In genomic region chr3:10380906-10381795, GRCh38 we compare ENCODE assay signal across 24 cellular contexts.
DNase-seq lines count a peak whose midpoint lies in the region; ATAC-seq, FAIRE-seq and TF ChIP-seq lines count a peak whose summit lies in the region.
"Had no signal": no experiment of that assay in that cellular context is flagged by ENCODE, and none has a peak within 500 bp of the region (broad histone marks: within the 10 kb centered on the region; RNA-seq: fewer than 3 reads in every experiment).

No MANE protein-coding gene starts in this region.

- no peak overlapping the region for H3K27ac Mint-ChIP-seq in glutamatergic neuron (ENCODE audit: unreplicated experiment)
- H3K27ac Mint-ChIP-seq: dendritic cell treated with granulocyte-macrophage colony-stimulating factor and Interleukin-4, amounts not matched to agents 40 ng/mL and 50 ng/mL, for 4 days had no signal

- H3F3A ChIP-seq in DOHH2 (ENCODE audit: control insufficient read depth, insufficient read depth) (no peaks in the 10 kb centered on the region), GM23248 (ENCODE audit: insufficient read depth) (no peaks in the 10 kb centered on the region)

- BruUV-seq in K562 (replicated peaks; lab: Mats Ljungman, UMichigan) = no TSS peak

- H3K9me2 ChIP-seq in DOHH2 (replicated peaks; ENCODE audit: control insufficient read depth, low read length) (no peaks in the 10 kb centered on the region), GM23248 (ENCODE audit: insufficient read depth) (no peaks in the 10 kb centered on the region)
- H3K9me2 ChIP-seq: SK-N-SH had no signal

- POLR2A ChIA-PET in K562 (lab: Yijun Ruan, JAX) = interaction anchor here (0.6 to 1.7 kb wide), 4 partner anchors 11 to 564 kb away, joined by 3 to 9 read pairs (median 3); no protein-coding TSS in a partner anchor

- CTCF ChIA-PET in K562 (lab: Yijun Ruan, JAX; ENCODE audit: low intra/inter-chr PET ratio) = no interaction called here

- no peaks in the 10 kb centered on the region for H3K9me1 ChIP-seq in K562 (ENCODE audit: control insufficient read depth, insufficient read depth, low read length)

- no peak for TF ChIP-seq RAD21 in K562 (CRISPR knock-in tag; conservative IDR thresholded peaks at IDR 0.05 in 1 of 2, IDR thresholded peaks at IDR 0.05 in 1 of 2)

- 38% methylated on average over 7 of the region's 7 CpGs for WGBS in GM23248 (ENCODE audit: low coverage in 1 of 2, low lambda C conversion rate in 2 of 2, missing lambda C conversion rate in 2 of 2), 2 experiments
- 3% methylated on average over 7 of the region's 7 CpGs for WGBS in K562 (ENCODE audit: insufficient coverage, low coverage, missing lambda C conversion rate)

- H3K9me3 ChIP-seq in DOHH2 (ENCODE audit: control insufficient read depth, insufficient read depth, low read length) (no peaks in the 10 kb centered on the region), GM23248 (ENCODE audit: low read depth) (no peaks in the 10 kb centered on the region), K562 (replicated peaks; ENCODE audit: control insufficient read depth, insufficient read depth, low read depth, low read length) (no peaks in the 10 kb centered on the region), osteoblast (ENCODE audit: low read depth, low read length) (no peaks in the 10 kb centered on the region)
- H3K9me3 ChIP-seq: BE2C, lower lobe of right lung, SK-N-SH, upper lobe of right lung had no signal

- H3K4me1 ChIP-seq in DOHH2 (ENCODE audit: control insufficient read depth, low read length) = peaks cover 35% of the 10 kb centered on the region
- H3K4me1 ChIP-seq in GM23248 (ENCODE audit: insufficient read depth) = 0 out of 2 replicates have a peak, but pooled peaks cover 6% of the 10 kb centered on the region
- peaks cover 0 to 5% of the 10 kb centered on the region in 2 experiments; a peak in 1 of 5 replicates for H3K4me1 ChIP-seq in K562 (replicated peaks in 1 of 2; ENCODE audit: control insufficient read depth in 2 of 2, insufficient read depth in 2 of 2, low read length in 2 of 2)
- H3K4me1 ChIP-seq in osteoblast (ENCODE audit: insufficient read depth, low read length) = peaks cover 3% of the 10 kb centered on the region
- H3K4me1 ChIP-seq: BE2C, lower lobe of right lung, upper lobe of right lung had no signal

- H2AFZ ChIP-seq in GM23248 = no peak overlapping the region
- H2AFZ ChIP-seq in K562 (ENCODE audit: low read depth, low read length) = no peak overlapping the region
- H2AFZ ChIP-seq in osteoblast (ENCODE audit: low read length) = no peak overlapping the region

- ATAC-seq in K562 = no peak
- ATAC-seq: lower lobe of right lung had no signal

- no peak for FAIRE-seq in K562 (lab: Jason Lieb, UNC)
- FAIRE-seq: bronchial epithelial cell, frontal cortex, GM12891, GM19239, kidney had no signal

- no peak overlapping the region for H3K9ac ChIP-seq in GM23248
- H3K9ac ChIP-seq in K562 (ENCODE audit: insufficient read depth in 1 of 2, low read depth in 2 of 2, low read length in 2 of 2) = no peak overlapping the region
- H3K9ac ChIP-seq: SK-N-SH had no signal

- peak overlapping the region; percentile 40 for H3K4me2 ChIP-seq in DOHH2 (ENCODE audit: low read length)
- H3K4me2 ChIP-seq in GM23248 (ENCODE audit: unreplicated experiment) = no peak overlapping the region
- no peak overlapping the region for H3K4me2 ChIP-seq in K562 (ENCODE audit: insufficient read depth, low read length)
- no peak overlapping the region for H3K4me2 ChIP-seq in osteoblast (ENCODE audit: insufficient read depth, low read length)
- H3K4me2 ChIP-seq: SK-N-SH had no signal

- no peak overlapping the region for H3K4me3 Mint-ChIP-seq in glutamatergic neuron (ENCODE audit: unreplicated experiment)
- H3K4me3 Mint-ChIP-seq: dendritic cell treated with granulocyte-macrophage colony-stimulating factor and Interleukin-4, amounts not matched to agents 40 ng/mL and 50 ng/mL, for 4 days had no signal

- H3K4me1 Mint-ChIP-seq in glutamatergic neuron (ENCODE audit: low read depth, unreplicated experiment) = peaks cover 3% of the 10 kb centered on the region

- no peaks in the 10 kb centered on the region for H3K27me3 ChIP-seq in DOHH2 (ENCODE audit: control insufficient read depth, low read length)
- 0 out of 2 replicates have a peak, but pooled peaks cover 6% of the 10 kb centered on the region for H3K27me3 ChIP-seq in GM23248 (replicated peaks; ENCODE audit: insufficient read depth)
- H3K27me3 ChIP-seq in K562 (ENCODE audit: control insufficient read depth in 2 of 2, insufficient read depth in 2 of 2, low read length in 2 of 2) = peaks cover 34 to 64% of the 10 kb centered on the region in 2 experiments
- peaks cover 15% of the 10 kb centered on the region for H3K27me3 ChIP-seq in osteoblast (ENCODE audit: insufficient read depth, low read length)
- H3K27me3 ChIP-seq: BE2C, upper lobe of right lung had no signal

- H3K79me2 ChIP-seq in DOHH2 (ENCODE audit: control insufficient read depth, low read length) = no peaks in the 10 kb centered on the region
- no peaks in the 10 kb centered on the region for H3K79me2 ChIP-seq in GM23248 (ENCODE audit: insufficient read depth)
- no peaks in the 10 kb centered on the region for H3K79me2 ChIP-seq in K562 (ENCODE audit: control insufficient read depth, insufficient read depth, low read length)
- no peaks in the 10 kb centered on the region for H3K79me2 ChIP-seq in osteoblast (ENCODE audit: insufficient read depth, low read length)

- H4K20me1 ChIP-seq in DOHH2 (ENCODE audit: control insufficient read depth, insufficient read depth, low read depth, low read length) (no peaks in the 10 kb centered on the region), GM23248 (ENCODE audit: insufficient read depth) (no peaks in the 10 kb centered on the region), K562 (replicated peaks; ENCODE audit: control insufficient read depth, insufficient read depth, low read length) (peaks cover 7% of the 10 kb centered on the region), osteoblast (ENCODE audit: insufficient read depth, low read length) (no peaks in the 10 kb centered on the region)

- TF ChIP-seq POLR2A in K562 (conservative IDR thresholded peaks at IDR 0.05) = no peak

- H3K36me3 Mint-ChIP-seq in glutamatergic neuron (ENCODE audit: unreplicated experiment) = no peaks in the 10 kb centered on the region

- TF ChIP-seq CTCF in DOHH2 (IDR thresholded peaks at IDR 0.05; ENCODE audit: low read depth, low read length, poor library complexity, severe bottlenecking) = no peak
- no peak for TF ChIP-seq CTCF in K562 (IDR thresholded peaks at IDR 0.05 in 2 of 3, conservative IDR thresholded peaks at IDR 0.05 in 1 of 3; ENCODE audit: insufficient read depth in 2 of 3, low read depth in 1 of 3, low read length in 3 of 3)
- TF ChIP-seq CTCF in osteoblast (IDR thresholded peaks at IDR 0.05; ENCODE audit: extremely low read depth, low read depth, low read length) = no peak
- no peak for TF ChIP-seq CTCF in glutamatergic neuron (IDR thresholded peaks at IDR 0.05; ENCODE audit: partially characterized antibody, unreplicated experiment)

- intact Hi-C loops in K562 (cut with micrococcal nuclease) = no loop called here

- in situ Hi-C loops in GM23248 (cut with MboI) = no loop called here
- in situ Hi-C loops in K562 (cut with MboI) = no loop called here

- H3K36me3 ChIP-seq in DOHH2 (ENCODE audit: control insufficient read depth, low read length) = no peaks in the 10 kb centered on the region
- no peaks in the 10 kb centered on the region for H3K36me3 ChIP-seq in GM23248 (ENCODE audit: low read depth)
- no peaks in the 10 kb centered on the region for H3K36me3 ChIP-seq in K562 (ENCODE audit: control insufficient read depth, insufficient read depth, low read length)
- no peaks in the 10 kb centered on the region for H3K36me3 ChIP-seq in osteoblast (ENCODE audit: insufficient read depth, low read length)
- H3K36me3 ChIP-seq: BE2C, lower lobe of right lung, upper lobe of right lung had no signal

- H3K27me3 Mint-ChIP-seq in glutamatergic neuron (ENCODE audit: unreplicated experiment) = no peaks in the 10 kb centered on the region

- H3K4me3 ChIP-seq in DOHH2 (ENCODE audit: low read length) (no peak overlapping the region), GM23248 (no peak overlapping the region), K562 (no peak overlapping the region), osteoblast (ENCODE audit: insufficient read depth, low read length) (no peak overlapping the region)
- H3K4me3 ChIP-seq: lower lobe of right lung, upper lobe of right lung had no signal

- peaks cover 5% of the 10 kb centered on the region for H3K9me3 Mint-ChIP-seq in glutamatergic neuron (ENCODE audit: unreplicated experiment)
- H3K9me3 Mint-ChIP-seq: dendritic cell treated with granulocyte-macrophage colony-stimulating factor and Interleukin-4, amounts not matched to agents 40 ng/mL and 50 ng/mL, for 4 days had no signal

- no peak for TF ChIP-seq EP300 in K562 (IDR thresholded peaks at IDR 0.05; ENCODE audit: low read length)

- DNase-seq in GM23248 (peak; percentile 77), K562 (ENCODE audit: extremely low read depth in 1 of 4, low spot score in 3 of 4) (no peak), osteoblast (ENCODE audit: insufficient read length, low spot score, missing footprints) (peak; percentile 93), glutamatergic neuron (no peak), HK-2 (ENCODE audit: unreplicated experiment) (no peak), NCI-H1930 (lab: John Stamatoyannopoulos, UW) (no peak)
- DNase-seq: activated CD4-positive, alpha-beta T cell treated with anti-CD3 and anti-CD28 coated beads, Interleukin-2, amount 50 U/mL, for 4 hours; activated CD8-positive, alpha-beta memory T cell treated with anti-CD3 and anti-CD28 coated beads, Interleukin-2, amount 50 U/mL, for 48 hours; activated gamma-delta T cell; BE2C; GDM1; GOT3; Kasumi-1; kidney; lower lobe of right lung; NCI-H1436; SK-N-SH; upper lobe of right lung had no signal

- H3K27ac ChIP-seq in DOHH2 (ENCODE audit: low read depth, low read length) (no peak overlapping the region), GM23248 (no peak overlapping the region), K562 (ENCODE audit: extremely low read depth, low read depth, low read length) (no peak overlapping the region), osteoblast (ENCODE audit: low read depth, low read length) (no peak overlapping the region)
- H3K27ac ChIP-seq: lower lobe of right lung, upper lobe of right lung had no signal

TF ChIP-seq in K562, 482 proteins besides CTCF, POLR2A, EP300 and RAD21:
- TF ChIP-seq RAD51 (IDR thresholded peaks at IDR 0.05; ENCODE audit: borderline replicate concordance, low read depth) (peak; percentile 37), MTF1 (CRISPR knock-in tag; IDR thresholded peaks at IDR 0.05; ENCODE audit: borderline replicate concordance) (no peak)

Comparison
In these comparisons a context has a peak if more than half of its experiments do, and no peak if none do; other contexts are left out.
1. DNase-seq: peak in GM23248 (single experiment) and osteoblast (single experiment); none in K562 (0 of 4), glutamatergic neuron (single experiment), HK-2 (single experiment) and NCI-H1930 (0 of 2).